18 cellular contexts compared by ENCODE assay signal in the genomic region with DNA sequence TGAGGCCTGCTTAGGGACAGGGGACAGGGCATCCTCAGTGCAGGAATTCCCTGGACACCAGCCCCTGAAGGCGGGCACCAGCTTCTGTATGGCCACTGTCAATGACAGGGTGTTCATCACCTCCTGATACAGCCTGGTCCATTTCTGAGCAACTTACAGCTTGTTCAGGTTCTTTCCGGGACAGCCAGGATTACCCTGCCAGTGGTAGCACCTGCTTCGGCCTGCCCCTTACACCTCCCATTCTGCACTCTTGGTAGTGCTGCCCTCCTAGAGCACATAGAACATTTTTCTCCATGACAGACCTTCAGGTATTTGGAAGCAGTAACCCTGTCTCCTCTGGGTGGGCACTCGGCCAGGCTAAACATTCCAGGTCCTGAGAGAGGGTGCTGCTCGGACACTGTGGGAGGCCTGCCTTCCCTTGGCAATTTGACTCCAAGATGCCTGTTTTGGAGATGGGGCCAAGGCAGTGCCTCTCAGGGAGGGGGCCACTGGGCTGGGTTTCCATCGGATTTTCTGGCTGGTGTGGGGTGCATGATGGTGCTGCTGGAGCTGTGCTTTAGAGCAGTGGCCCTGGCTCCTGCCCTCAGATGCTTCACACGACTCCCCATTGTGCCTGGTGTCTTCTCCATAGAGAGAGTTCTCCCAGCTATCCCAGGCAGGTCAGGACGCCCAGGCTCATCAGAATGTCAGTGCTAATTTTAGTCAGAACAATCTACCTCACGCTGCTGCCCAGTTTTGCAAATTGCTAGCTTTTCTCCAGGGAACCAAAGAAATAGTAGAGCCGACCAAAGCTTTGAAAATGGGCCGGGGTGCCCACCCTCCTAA. TPM values are rescaled to one million over a fixed set of nuclear protein-coding genes. Genes with fewer than 3 reads are reported as not detected.
A peak's percentile ranks its signal among the peaks of the same experiment; 100 is the strongest.
DNase-seq lines count a peak whose midpoint lies in the region; ATAC-seq and TF ChIP-seq lines count a peak whose summit lies in the region.
"Had no signal": no experiment of that assay in that cellular context is flagged by ENCODE, and none has a peak within 500 bp of the region (broad histone marks: within the 10 kb centered on the region; RNA-seq: fewer than 3 reads in every experiment).

No MANE protein-coding gene starts in this region.

- no peaks in the 10 kb centered on the region for H3K27me3 ChIP-seq in WERI-Rb-1 (ENCODE audit: insufficient read depth, low read depth, severe bottlenecking)
- H3K27me3 ChIP-seq in neuronal stem cell (ENCODE audit: control insufficient read depth in 3 of 3, insufficient read depth in 3 of 3, low read depth in 1 of 3, low read length in 3 of 3): no peaks in the 10 kb centered on the region

- peak overlapping the region; percentile 89 for H3K4me2 ChIP-seq in neuronal stem cell (ENCODE audit: insufficient read depth, low read length, poor library complexity, severe bottlenecking)

- in situ Hi-C loops in GM13977 (cut with MboI; ENCODE audit: low pct_unique_long_range_greater_than_20kb, low sequenced_read_pairs, unreplicated experiment): no loop called here

- no peak overlapping the region for H2BK5ac ChIP-seq in neuronal stem cell (ENCODE audit: low read length)

- H3K18ac ChIP-seq in neuronal stem cell (ENCODE audit: low read length): peak overlapping the region; percentile 81

- peaks cover 17% of the 10 kb centered on the region for H3K4me1 Mint-ChIP-seq in glutamatergic neuron (ENCODE audit: low read depth, unreplicated experiment)

- H3K4me3 ChIP-seq in WERI-Rb-1 (ENCODE audit: low read depth, low read length) (peak overlapping the region; percentile 53), neuronal stem cell (ENCODE audit: low read length in 2 of 2) (peak overlapping the region in 1 of 2 donors; percentile 53)

- no peak overlapping the region for H3K9ac ChIP-seq in neuronal stem cell (ENCODE audit: low read depth, low read length, poor library complexity)

- H3K4me1 ChIP-seq in neuronal stem cell (ENCODE audit: control insufficient read depth in 2 of 2, insufficient read depth in 1 of 2, low read depth in 1 of 2, low read length in 2 of 2): peaks cover 14 to 22% of the 10 kb centered on the region in 2 donors

- H4K91ac ChIP-seq in neuronal stem cell (ENCODE audit: low read depth, low read length, poor library complexity): no peak overlapping the region

- no peak overlapping the region for H2BK120ac ChIP-seq in neuronal stem cell (ENCODE audit: low read depth, low read length)

- no peaks in the 10 kb centered on the region for H3K36me3 Mint-ChIP-seq in glutamatergic neuron (ENCODE audit: unreplicated experiment)
- H3K36me3 Mint-ChIP-seq: naive B cell had no signal

- no peak overlapping the region for H3K27ac Mint-ChIP-seq in glutamatergic neuron (ENCODE audit: unreplicated experiment)
- H3K27ac Mint-ChIP-seq: activated naive CD4-positive, alpha-beta T cell treated with anti-CD3 and anti-CD28 coated beads, Interleukin-2, amount 10 ng/mL, durations not matched to agents 7 days and 5 days had no signal

- no peak overlapping the region for H2AFZ ChIP-seq in neuronal stem cell (ENCODE audit: low read length)

- DNase-seq in GM13977 (ENCODE audit: low spot score): peak; percentile 6
- no peak for DNase-seq in WERI-Rb-1
- no peak for DNase-seq in glutamatergic neuron
- DNase-seq in neuronal stem cell (ENCODE audit: low spot score): no peak
- no peak for DNase-seq in CD1c-positive myeloid dendritic cell (ENCODE audit: extremely low spot score)
- DNase-seq in DMS114 treated with DMSO at 0.1 percent for 48 hours (lab: John Stamatoyannopoulos, UW; ENCODE audit: unreplicated experiment): no peak
- DNase-seq: activated CD4-positive, alpha-beta T cell treated with anti-CD3 and anti-CD28 coated beads, Interleukin-2, amount 50 U/mL, for 1 hour; activated naive CD4-positive, alpha-beta T cell treated with anti-CD3 and anti-CD28 coated beads, Interleukin-2, amount 10 ng/mL, durations not matched to agents 7 days and 5 days; effector memory CD4-positive, alpha-beta T cell; naive B cell; NCI-H510A; stimulated activated CD4-positive, alpha-beta T cell treated with anti-CD3 and anti-CD28 coated beads, Interleukin-1b, Interleukin-23, amount 100 ng/mL, for 48 hours had no signal

- WGBS in neuronal stem cell (ENCODE audit: extremely low coverage in 2 of 2, insufficient read length in 2 of 2, insufficient replicate concordance in 1 of 2), 2 donors: no CpG with 5 or more reads among the region's 11 CpGs

- H3K9me3 ChIP-seq in WERI-Rb-1 (ENCODE audit: severe bottlenecking) (no peaks in the 10 kb centered on the region), neuronal stem cell (replicated peaks in 1 of 2; ENCODE audit: control insufficient read depth in 2 of 2, insufficient read depth in 1 of 2, low read depth in 1 of 2, low read length in 2 of 2) (no peaks in the 10 kb centered on the region)
- H3K9me3 ChIP-seq: breast epithelium had no signal

- ATAC-seq in HG02981 (IDR thresholded peaks at IDR 0.05; ENCODE audit: unreplicated experiment) (no peak), GM21786 (IDR thresholded peaks at IDR 0.05; ENCODE audit: unreplicated experiment) (no peak)

- peaks cover 8% of the 10 kb centered on the region for H3K27me3 Mint-ChIP-seq in glutamatergic neuron (ENCODE audit: unreplicated experiment)

- H2BK12ac ChIP-seq in neuronal stem cell (ENCODE audit: low read length): no peak overlapping the region

- H3K14ac ChIP-seq in neuronal stem cell (ENCODE audit: low read length): peak overlapping the region; percentile 22

- peaks cover 16% of the 10 kb centered on the region for H3K79me1 ChIP-seq in neuronal stem cell (ENCODE audit: low read depth, low read length)

- H2AK5ac ChIP-seq in neuronal stem cell (ENCODE audit: low read depth, low read length): peak overlapping the region; percentile 67

- peak overlapping the region; percentile 72 for H2BK15ac ChIP-seq in neuronal stem cell (ENCODE audit: low read length)

- H3K4me3 Mint-ChIP-seq in glutamatergic neuron (ENCODE audit: unreplicated experiment): peak overlapping the region; percentile 68
- H3K4me3 Mint-ChIP-seq: activated naive CD4-positive, alpha-beta T cell treated with anti-CD3 and anti-CD28 coated beads, Interleukin-2, amount 10 ng/mL, durations not matched to agents 7 days and 5 days had no signal

- H3K4ac ChIP-seq in neuronal stem cell (ENCODE audit: low read length): no peak overlapping the region

- H3K23ac ChIP-seq in neuronal stem cell (ENCODE audit: low read depth, low read length, poor library complexity): peak overlapping the region; percentile 1

- peaks cover 28% of the 10 kb centered on the region for H3K36me3 ChIP-seq in WERI-Rb-1
- H3K36me3 ChIP-seq in neuronal stem cell (replicated peaks in 1 of 2; ENCODE audit: control insufficient read depth in 2 of 2, insufficient read depth in 2 of 2, low read length in 2 of 2): peaks cover 0 to 13% of the 10 kb centered on the region in 2 donors
- H3K36me3 ChIP-seq: breast epithelium had no signal

- no peak overlapping the region for H4K8ac ChIP-seq in neuronal stem cell (ENCODE audit: low read depth, low read length)

- peaks cover 5% of the 10 kb centered on the region for H3K9me3 Mint-ChIP-seq in glutamatergic neuron (ENCODE audit: unreplicated experiment)
- H3K9me3 Mint-ChIP-seq: activated naive CD4-positive, alpha-beta T cell treated with anti-CD3 and anti-CD28 coated beads, Interleukin-2, amount 10 ng/mL, durations not matched to agents 7 days and 5 days had no signal

- H3K27ac ChIP-seq in WERI-Rb-1 (peak overlapping the region; percentile 77), neuronal stem cell (replicated peaks; ENCODE audit: low read length) (no peak overlapping the region)
- H3K27ac ChIP-seq: breast epithelium had no signal

- TF ChIP-seq CTCF in GM13977 (IDR thresholded peaks at IDR 0.05; ENCODE audit: extremely low read depth, insufficient read depth, missing control alignments): no peak
- TF ChIP-seq CTCF in WERI-Rb-1 (IDR thresholded peaks at IDR 0.05; ENCODE audit: low read depth, low read length): no peak
- no peak for TF ChIP-seq CTCF in glutamatergic neuron (IDR thresholded peaks at IDR 0.05; ENCODE audit: partially characterized antibody, unreplicated experiment)

RNA-seq across cellular contexts. Expression of gene GAL3ST3, which starts 1.2 kb away (rescaled TPM):
- total RNA-seq in glutamatergic neuron (ENCODE audit: unreplicated experiment): 2.4 TPM
- polyA plus RNA-seq in neuronal stem cell (2013, experiment 1 of 2): 24.0 TPM
- 23.0 TPM for polyA plus RNA-seq in neuronal stem cell (2013, experiment 2 of 2)
- total RNA-seq: H4, HT-29, lower leg skin had no signal

RNA-seq across cellular contexts. Expression of gene SF3B2, which starts 4.4 kb away (rescaled TPM):
- total RNA-seq in glutamatergic neuron (ENCODE audit: unreplicated experiment): 187 TPM
- polyA plus RNA-seq in neuronal stem cell (2013, experiment 1 of 2): 125 TPM
- polyA plus RNA-seq in neuronal stem cell (2013, experiment 2 of 2): 126 TPM

RNA-seq across cellular contexts. Expression of gene CATSPER1, which starts 21.5 kb away (rescaled TPM):
- total RNA-seq in glutamatergic neuron (ENCODE audit: unreplicated experiment): not detected
- 0.07 TPM for polyA plus RNA-seq in neuronal stem cell (2013, experiment 1 of 2)
- polyA plus RNA-seq in neuronal stem cell (2013, experiment 2 of 2): not detected
- total RNA-seq: lower leg skin had no signal

RNA-seq across cellular contexts. Expression of gene PACS1, which starts 22.3 kb away (rescaled TPM):
- 30.6 TPM for total RNA-seq in glutamatergic neuron (ENCODE audit: unreplicated experiment)
- polyA plus RNA-seq in neuronal stem cell (2013, experiment 1 of 2): 20.7 TPM
- 21.7 TPM for polyA plus RNA-seq in neuronal stem cell (2013, experiment 2 of 2)

RNA-seq across cellular contexts. Expression of gene CST6, which starts 35.9 kb away (rescaled TPM):
- not detected for total RNA-seq in glutamatergic neuron (ENCODE audit: unreplicated experiment)
- polyA plus RNA-seq in neuronal stem cell (2013, experiment 1 of 2): not detected
- not detected for polyA plus RNA-seq in neuronal stem cell (2013, experiment 2 of 2)
- total RNA-seq: H4 had no signal
